Comparison of ENCODE assay signal across 8 cellular contexts in the genomic region with DNA sequence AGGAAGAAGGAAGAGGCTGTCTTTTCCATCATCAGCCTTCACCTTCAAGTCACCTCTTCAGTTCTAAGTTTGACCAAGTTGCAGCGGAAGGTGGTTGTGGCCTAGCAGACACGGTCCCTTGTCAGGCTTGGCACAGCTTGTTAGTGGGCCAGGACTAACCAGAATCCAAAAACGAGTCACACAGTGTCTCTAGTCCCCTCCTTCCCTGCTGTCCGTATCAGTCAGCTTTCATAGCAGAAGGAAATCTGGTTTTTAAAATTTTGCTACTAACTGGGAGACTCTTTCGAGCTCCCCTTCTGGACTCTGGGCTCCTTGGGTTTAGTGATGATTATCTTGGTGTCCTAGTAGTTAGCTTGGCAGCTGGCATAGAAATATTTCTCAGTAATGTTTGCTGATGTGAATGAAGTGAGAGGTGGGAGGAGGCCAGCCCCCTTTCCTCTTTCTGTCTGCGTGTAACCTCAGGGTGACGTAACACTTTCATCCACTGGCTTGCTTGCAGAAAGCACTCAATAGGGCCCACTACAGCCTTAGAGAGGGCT. TPM values are rescaled to one million over a fixed set of nuclear protein-coding genes. Genes with fewer than 3 reads are reported as not detected.
DNase-seq lines count a peak whose midpoint lies in the region; ATAC-seq, FAIRE-seq and TF ChIP-seq lines count a peak whose summit lies in the region.

No MANE protein-coding gene starts in this region.

- H3K27ac ChIP-seq in BLaER1 treated with 17β-estradiol and CSF1 and Interleukin-3, amounts not matched to agents 10 nM and 100 nM, result peak overlapping the region; percentile 89 to 100 (median 100)
- H3K27ac ChIP-seq in gastroesophageal sphincter, result peak overlapping the region; percentile 94 to 100 (median 98)

- no peak for FAIRE-seq in RCC 7860 (lab: Jason Lieb, UNC)

- no peaks in the 10 kb centered on the region for H3K9me3 Mint-ChIP-seq in activated CD8-positive, alpha-beta T cell treated with anti-CD3 and anti-CD28 coated beads, Interleukin-2, amount 10 ng/mL, durations not matched to agents 7 days and 5 days (ENCODE audit: insufficient read depth)

- no peak for TF ChIP-seq POLR2A in gastroesophageal sphincter (IDR thresholded peaks at IDR 0.05)

- H3K4me3 ChIP-seq in BLaER1 treated with 17β-estradiol and CSF1 and Interleukin-3, amounts not matched to agents 10 nM and 100 nM, result peak overlapping the region; percentile 72 to 87 (median 78)
- H3K4me3 ChIP-seq in gastroesophageal sphincter, result peak overlapping the region; percentile 77 to 99

- POLR2A ChIA-PET in activated CD8-positive, alpha-beta T cell treated with anti-CD3 and anti-CD28 coated beads, Interleukin-2, amount 10 ng/mL, durations not matched to agents 7 days and 5 days (lab: Charles Lee), result interaction anchor here (0.6 to 0.7 kb wide), 2 partner anchors 22 to 356 kb away, joined by 3 to 4 read pairs; no protein-coding TSS in a partner anchor

- TF ChIP-seq EP300 in gastroesophageal sphincter (IDR thresholded peaks at IDR 0.05), result no peak

- 14 to 27% methylated on average over 6 to 7 of the region's 7 CpGs for WGBS in gastroesophageal sphincter (ENCODE audit: low coverage in 1 of 2), 2 donors

- H3K4me2 ChIP-seq in BLaER1 treated with 17β-estradiol and CSF1 and Interleukin-3, amounts not matched to agents 10 nM and 100 nM, result peak overlapping the region; percentile 83 to 97 (median 92)

- ATAC-seq in HG02798 (IDR thresholded peaks at IDR 0.05; ENCODE audit: poor library complexity, unreplicated experiment) (peak; percentile 18), gastroesophageal sphincter (no peak)
- peak; percentile 29 for ATAC-seq in activated CD8-positive, alpha-beta T cell treated with anti-CD3 and anti-CD28 coated beads, Interleukin-2, amount 10 ng/mL, durations not matched to agents 7 days and 5 days

- TF ChIP-seq CTCF in gastroesophageal sphincter (IDR thresholded peaks at IDR 0.05), result no peak

- peaks cover 56 to 66% (median 59%) of the 10 kb centered on the region in 10 experiments for H3K4me1 ChIP-seq in BLaER1 treated with 17β-estradiol and CSF1 and Interleukin-3, amounts not matched to agents 10 nM and 100 nM
- peaks cover 5 to 63% (median 31%) of the 10 kb centered on the region in 3 donors for H3K4me1 ChIP-seq in gastroesophageal sphincter

- CTCF ChIA-PET in activated CD8-positive, alpha-beta T cell treated with anti-CD3 and anti-CD28 coated beads, Interleukin-2, amount 10 ng/mL, durations not matched to agents 7 days and 5 days (lab: Charles Lee), result no interaction called here

- H3K36me3 ChIP-seq in BLaER1 treated with 17β-estradiol and CSF1 and Interleukin-3, amounts not matched to agents 10 nM and 100 nM, result peaks cover 0 to 38% (median 14%) of the 10 kb centered on the region in 11 experiments; a peak in 16 of 22 replicates
- no peaks in the 10 kb centered on the region for H3K36me3 ChIP-seq in gastroesophageal sphincter

- DNase-seq in activated CD8-positive, alpha-beta T cell treated with anti-CD3 and anti-CD28 coated beads, Interleukin-2, amount 10 ng/mL, durations not matched to agents 7 days and 5 days, result peak; percentile 72
- peak; percentile 32 to 45 for DNase-seq in stimulated activated CD4-positive, alpha-beta T cell treated with anti-CD3 and anti-CD28 coated beads, Interleukin-2, amount 100 ng/mL, for 48 hours
- DNase-seq in NCI-H524 treated with DMSO at 0.1 percent for 48 hours (lab: John Stamatoyannopoulos, UW), result no peak
- no peak for DNase-seq in RCC 7860 (ENCODE audit: low spot score)
- no peak for DNase-seq in germinal center (ENCODE audit: low spot score)

- peaks cover 8 to 57% (median 42%) of the 10 kb centered on the region in 11 experiments; a peak in 19 of 22 replicates for H4K20me1 ChIP-seq in BLaER1 treated with 17β-estradiol and CSF1 and Interleukin-3, amounts not matched to agents 10 nM and 100 nM

- no peaks in the 10 kb centered on the region for H3K27me3 ChIP-seq in BLaER1 treated with 17β-estradiol and CSF1 and Interleukin-3, amounts not matched to agents 10 nM and 100 nM
- no peaks in the 10 kb centered on the region for H3K27me3 ChIP-seq in gastroesophageal sphincter

- H3K36me3 Mint-ChIP-seq in activated CD8-positive, alpha-beta T cell treated with anti-CD3 and anti-CD28 coated beads, Interleukin-2, amount 10 ng/mL, durations not matched to agents 7 days and 5 days (ENCODE audit: low read depth), result peaks cover 15% of the 10 kb centered on the region

- no peaks in the 10 kb centered on the region for H3K27me3 Mint-ChIP-seq in activated CD8-positive, alpha-beta T cell treated with anti-CD3 and anti-CD28 coated beads, Interleukin-2, amount 10 ng/mL, durations not matched to agents 7 days and 5 days (ENCODE audit: low read depth)

- H3K4me3 Mint-ChIP-seq in activated CD8-positive, alpha-beta T cell treated with anti-CD3 and anti-CD28 coated beads, Interleukin-2, amount 10 ng/mL, durations not matched to agents 7 days and 5 days, result peak overlapping the region; percentile 83

- no peaks in the 10 kb centered on the region for H3K9me3 ChIP-seq in BLaER1 treated with 17β-estradiol and CSF1 and Interleukin-3, amounts not matched to agents 10 nM and 100 nM (replicated peaks in 1 of 11)
- H3K9me3 ChIP-seq in gastroesophageal sphincter, result no peaks in the 10 kb centered on the region

- peak overlapping the region; percentile 95 for H3K27ac Mint-ChIP-seq in activated CD8-positive, alpha-beta T cell treated with anti-CD3 and anti-CD28 coated beads, Interleukin-2, amount 10 ng/mL, durations not matched to agents 7 days and 5 days

- peak overlapping the region; percentile 97 to 100 (median 99) for H3K9ac ChIP-seq in BLaER1 treated with 17β-estradiol and CSF1 and Interleukin-3, amounts not matched to agents 10 nM and 100 nM

- H3K4me1 Mint-ChIP-seq in activated CD8-positive, alpha-beta T cell treated with anti-CD3 and anti-CD28 coated beads, Interleukin-2, amount 10 ng/mL, durations not matched to agents 7 days and 5 days (ENCODE audit: low read depth), result peaks cover 61% of the 10 kb centered on the region

RNA-seq across cellular contexts. Expression of gene ETV6, which starts 3.8 kb away (rescaled TPM):
- total RNA-seq in activated CD8-positive, alpha-beta T cell treated with anti-CD3 and anti-CD28 coated beads, Interleukin-2, amount 10 ng/mL, durations not matched to agents 7 days and 5 days, result 10 to 100 TPM; 22.1 to 26.1 TPM
- total RNA-seq in gastroesophageal sphincter, result 10 to 100 TPM; 18.7 to 30.1 (median 21.1) TPM

Comparison
In these comparisons a context has a peak if more than half of its experiments do, and no peak if none do; other contexts are left out.
1. DNase-seq: peak in activated CD8-positive, alpha-beta T cell treated with anti-CD3 and anti-CD28 coated beads, Interleukin-2, amount 10 ng/mL, durations not matched to agents 7 days and 5 days (single experiment) and stimulated activated CD4-positive, alpha-beta T cell treated with anti-CD3 and anti-CD28 coated beads, Interleukin-2, amount 100 ng/mL, for 48 hours (2 of 2); none in NCI-H524 treated with DMSO at 0.1 percent for 48 hours (single experiment), RCC 7860 (single experiment) and germinal center (single experiment).